12 cellular contexts compared by ENCODE assay signal in the genomic region with DNA sequence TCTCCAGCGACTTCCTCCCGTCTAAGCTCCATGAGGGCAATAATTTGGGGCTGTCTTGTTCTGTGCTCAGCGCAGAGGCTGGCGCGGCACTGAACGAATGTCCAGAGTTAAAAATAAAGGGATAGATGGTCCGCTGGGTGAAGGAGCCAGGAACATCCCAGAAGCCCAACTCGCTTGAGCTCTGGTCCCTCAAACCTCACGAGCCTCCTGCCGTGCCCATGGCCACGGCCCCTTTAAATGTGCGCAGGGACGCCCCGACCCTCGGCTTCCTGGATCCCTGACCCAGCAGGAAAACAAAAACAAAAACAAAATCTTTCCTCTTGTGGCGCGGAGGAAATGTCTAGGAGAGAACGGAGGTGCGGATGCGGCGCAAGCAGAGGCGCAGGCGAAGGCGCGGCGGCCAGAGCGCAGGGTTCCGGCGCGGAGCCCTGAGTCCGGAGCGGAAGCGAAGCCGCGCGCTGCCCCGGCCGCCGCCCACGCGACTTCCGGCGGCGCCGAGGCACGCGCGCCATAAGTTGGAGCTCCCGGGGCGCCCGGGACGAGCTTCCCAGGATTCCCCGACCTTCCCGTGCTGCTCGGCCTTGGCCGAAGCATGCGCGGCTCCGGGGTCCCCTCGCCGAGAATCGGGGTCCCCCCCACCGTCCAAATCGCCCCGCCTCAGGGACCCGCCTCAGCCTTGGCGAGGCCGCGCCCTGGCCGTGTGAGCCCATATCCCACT. TPM values are rescaled to one million over a fixed set of nuclear protein-coding genes. Genes with fewer than 3 reads are reported as not detected.
DNase-seq lines count a peak whose midpoint lies in the region; ATAC-seq and TF ChIP-seq lines count a peak whose summit lies in the region.
"Had no signal": no experiment of that assay in that cellular context is flagged by ENCODE, and none has a peak within 500 bp of the region (broad histone marks: within the 10 kb centered on the region; RNA-seq: fewer than 3 reads in every experiment).

No MANE protein-coding gene starts in this region.

- H3K36me3 ChIP-seq in lower lobe of right lung (no peaks in the 10 kb centered on the region), thymus (ENCODE audit: control insufficient read depth, insufficient read depth) (no peaks in the 10 kb centered on the region)

- H3K4me3 ChIP-seq in astrocyte of the spinal cord (ENCODE audit: low read depth, low read length) = peak overlapping the region; percentile 13
- H3K4me3 ChIP-seq in lower lobe of right lung = peak overlapping the region; percentile 43
- H3K4me3 ChIP-seq in thymus (ENCODE audit: low read length) = peak overlapping the region; percentile 34
- H3K4me3 ChIP-seq: PC-9 had no signal

- peaks cover 13% of the 10 kb centered on the region for H3K27me3 ChIP-seq in lower lobe of right lung (ENCODE audit: low read depth)
- peaks cover 5% of the 10 kb centered on the region for H3K27me3 ChIP-seq in thymus (ENCODE audit: control insufficient read depth, insufficient read depth)

- in situ Hi-C loops in astrocyte of the spinal cord (cut with HindIII; ENCODE audit: low sequenced_read_pairs) = no loop called here

- TF ChIP-seq CTCF in astrocyte of the spinal cord (IDR thresholded peaks at IDR 0.05; ENCODE audit: low read depth, low read length) (no peak), lower lobe of right lung (IDR thresholded peaks at IDR 0.05) (no peak)

- no peak for ATAC-seq in lower lobe of right lung
- ATAC-seq in GM18519 (IDR thresholded peaks at IDR 0.05; ENCODE audit: low FRiP score, unreplicated experiment) = no peak
- no peak for ATAC-seq in HG03457 (IDR thresholded peaks at IDR 0.05; ENCODE audit: unreplicated experiment)
- no peak for ATAC-seq in HG03108 (IDR thresholded peaks at IDR 0.05; ENCODE audit: unreplicated experiment)
- ATAC-seq: left colon had no signal

- peak; percentile 15 for DNase-seq in activated T-cell treated with anti-CD3 and anti-CD28 coated beads for 48 hours (ENCODE audit: low read depth)
- no peak for DNase-seq in activated T-cell treated with anti-CD3 and anti-CD28 coated beads for 4 hours
- no peak for DNase-seq in astrocyte of the spinal cord (ENCODE audit: low read depth, low spot score)
- no peak for DNase-seq in lower lobe of right lung
- DNase-seq: effector memory CD4-positive, alpha-beta T cell; left colon; NCI-H1092 treated with DMSO at 0.1 percent for 48 hours; PC-9 had no signal

- H3K4me1 ChIP-seq in lower lobe of right lung (no peaks in the 10 kb centered on the region), thymus (ENCODE audit: control insufficient read depth, insufficient read depth, low read length) (no peaks in the 10 kb centered on the region)

- 24% methylated on average over 70 of the region's 70 CpGs for WGBS in thymus

- intact Hi-C loops in lower lobe of right lung (cut with DNase I) = no loop called here

- H3K9me3 ChIP-seq in lower lobe of right lung (no peaks in the 10 kb centered on the region), thymus (ENCODE audit: control insufficient read depth) (no peaks in the 10 kb centered on the region)

- H3K27ac ChIP-seq in lower lobe of right lung = no peak overlapping the region
- no peak overlapping the region for H3K27ac ChIP-seq in thymus (ENCODE audit: low read depth)
- H3K27ac ChIP-seq: PC-9 had no signal

RNA-seq across cellular contexts. Expression of a gene that starts 52.9 kb away (rescaled TPM):
- total RNA-seq in lower lobe of right lung = 4.1 TPM
- 0.14 TPM for polyA plus RNA-seq in thymus
- total RNA-seq: left colon had no signal
